8 cellular contexts compared by ENCODE assay signal in the genomic region with DNA sequence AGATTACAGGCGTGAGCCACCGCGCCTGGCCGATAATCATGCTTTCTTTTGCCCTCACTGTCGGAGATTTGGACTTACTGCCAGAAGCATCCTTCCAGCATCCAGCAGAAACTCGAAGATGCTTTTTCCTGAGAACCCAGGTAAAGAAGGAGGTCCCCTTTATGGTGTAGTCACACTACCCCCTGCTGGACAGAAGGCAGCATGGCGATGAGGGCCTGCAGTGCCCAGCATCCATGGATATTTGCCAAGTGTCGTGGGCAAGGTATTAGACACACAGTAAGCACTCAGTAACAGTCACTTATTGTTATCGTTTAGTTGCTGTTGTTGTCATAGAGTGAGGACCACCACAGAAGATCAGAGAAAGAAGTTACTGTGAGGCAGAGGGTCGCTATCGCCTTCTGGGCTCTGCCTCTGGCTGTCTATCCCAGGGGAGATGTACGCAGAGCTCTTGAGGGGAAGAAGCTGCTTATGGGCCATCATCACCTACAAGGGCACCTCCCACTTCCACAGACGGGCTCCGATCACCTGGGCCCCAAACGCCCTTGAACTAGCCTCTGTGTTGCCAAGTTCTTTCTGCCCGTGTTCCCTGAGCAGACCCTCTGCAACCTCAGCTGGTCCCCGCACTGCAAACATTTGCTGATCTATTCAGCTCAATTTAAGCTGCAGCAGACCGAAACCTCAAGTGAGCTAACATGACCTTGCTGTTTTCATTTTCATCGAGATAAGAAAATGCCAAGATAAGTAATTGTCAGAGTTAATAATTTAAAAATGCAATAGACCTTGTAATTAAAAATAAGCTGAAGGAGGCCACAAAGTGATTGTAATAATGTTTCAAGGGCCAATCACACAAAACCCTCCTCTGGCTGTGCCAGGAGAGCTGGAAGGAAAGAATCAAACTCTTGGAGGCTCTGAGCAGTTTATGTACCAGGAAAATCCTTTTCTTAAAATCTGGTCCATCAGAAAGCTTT. TPM values are rescaled to one million over a fixed set of nuclear protein-coding genes. Genes with fewer than 3 reads are reported as not detected.
DNase-seq lines count a peak whose midpoint lies in the region; ATAC-seq and TF ChIP-seq lines count a peak whose summit lies in the region.

No MANE protein-coding gene starts in this region.

- no peaks in the 10 kb centered on the region for H3K9me3 ChIP-seq in DOHH2 (ENCODE audit: control insufficient read depth, insufficient read depth, low read length)
- H3K9me3 ChIP-seq in PC-9 (ENCODE audit: insufficient read depth, low read depth) = no peaks in the 10 kb centered on the region; the same call in 1 of the 2 replicates
- no peaks in the 10 kb centered on the region for H3K9me3 ChIP-seq in body of pancreas
- H3K9me3 ChIP-seq in sigmoid colon = no peaks in the 10 kb centered on the region

- ATAC-seq in body of pancreas (peak; percentile 70), HG03280 (IDR thresholded peaks at IDR 0.05; ENCODE audit: unreplicated experiment) (no peak)

- H3K4me1 ChIP-seq in DOHH2 (ENCODE audit: control insufficient read depth, low read length) (peaks cover 28% of the 10 kb centered on the region), PC-9 (replicated peaks; ENCODE audit: insufficient read depth) (peaks cover 28% of the 10 kb centered on the region), body of pancreas (peaks cover 31% of the 10 kb centered on the region), sigmoid colon (peaks cover 0 to 9% (median 0%) of the 10 kb centered on the region in 4 donors)

- CTCF ChIA-PET in PC-9 (lab: Charles Lee) = no interaction called here

- H3K27ac ChIP-seq in DOHH2 (ENCODE audit: low read depth, low read length) (no peak overlapping the region), PC-9 (no peak overlapping the region), body of pancreas (peak overlapping the region in 3 of 4 donors; percentile 25 to 36 (median 33)), sigmoid colon (no peak overlapping the region)

- peaks cover 9% of the 10 kb centered on the region; the same call in 1 of the 2 replicates for H3F3A ChIP-seq in DOHH2 (ENCODE audit: control insufficient read depth, insufficient read depth)
- peaks cover 11% of the 10 kb centered on the region for H3F3A ChIP-seq in PC-9 (ENCODE audit: insufficient read depth, low read depth)

- intact Hi-C loops in PC-9 (cut with micrococcal nuclease; ENCODE audit: unreplicated experiment) (loop anchor here (1.0 kb wide), 1 partner anchor 833 kb away; no protein-coding TSS in a partner anchor), body of pancreas (cut with DNase I) (no loop called here), sigmoid colon (cut with DNase I) (no loop called here)

- H3K27me3 ChIP-seq in DOHH2 (ENCODE audit: control insufficient read depth, low read length) = no peaks in the 10 kb centered on the region
- no peaks in the 10 kb centered on the region for H3K27me3 ChIP-seq in PC-9 (ENCODE audit: insufficient read depth, low read depth)
- no peaks in the 10 kb centered on the region for H3K27me3 ChIP-seq in body of pancreas
- no peaks in the 10 kb centered on the region for H3K27me3 ChIP-seq in sigmoid colon

- no peak for TF ChIP-seq POLR2A in body of pancreas (IDR thresholded peaks at IDR 0.05)
- no peak for TF ChIP-seq POLR2A in sigmoid colon (IDR thresholded peaks at IDR 0.05)

- no peaks in the 10 kb centered on the region for H4K20me1 ChIP-seq in DOHH2 (ENCODE audit: control insufficient read depth, insufficient read depth, low read depth, low read length)
- H4K20me1 ChIP-seq in PC-9 (ENCODE audit: insufficient read depth) = no peaks in the 10 kb centered on the region

- H3K4me3 ChIP-seq in DOHH2 (ENCODE audit: low read length) (no peak overlapping the region), PC-9 (no peak overlapping the region), body of pancreas (no peak overlapping the region), sigmoid colon (no peak overlapping the region)

- no TSS peak for BruUV-seq in PC-9 (replicated peaks; lab: Mats Ljungman, UMichigan)

- H3K4me2 ChIP-seq in DOHH2 (ENCODE audit: low read length) (0 out of 2 replicates have a peak overlapping the region, but pooled peaks have one; percentile 7), PC-9 (no peak overlapping the region)

- peak; percentile 75 for DNase-seq in HT-29 (ENCODE audit: low spot score)
- peak; percentile 41 to 70 for DNase-seq in PC-9
- peak; percentile 72 to 84 (median 78) for DNase-seq in body of pancreas
- DNase-seq in islet precursor cell = peak; percentile 77
- DNase-seq in stimulated activated CD4-positive, alpha-beta T cell treated with anti-CD3 and anti-CD28 coated beads, Interleukin-4, amount 100 ng/mL, for 48 hours (ENCODE audit: low read depth in 2 of 2) = peak; percentile 44 to 57
- DNase-seq in sigmoid colon = no peak

- H2AFZ ChIP-seq in PC-9 = no peak overlapping the region

- no peak for TF ChIP-seq EP300 in sigmoid colon (IDR thresholded peaks at IDR 0.05)

- 27 to 30% methylated on average over 17 to 19 of the region's 19 CpGs for WGBS in body of pancreas, 2 donors
- 55 to 67% methylated on average over 19 of the region's 19 CpGs for WGBS in sigmoid colon, 2 donors

- H3K79me2 ChIP-seq in DOHH2 (ENCODE audit: control insufficient read depth, low read length) = no peaks in the 10 kb centered on the region
- no peaks in the 10 kb centered on the region for H3K79me2 ChIP-seq in PC-9 (ENCODE audit: low read depth)

- POLR2A ChIA-PET in PC-9 (lab: Charles Lee; ENCODE audit: unreplicated experiment) = no interaction called here

- TF ChIP-seq CTCF in DOHH2 (IDR thresholded peaks at IDR 0.05; ENCODE audit: low read depth, low read length, poor library complexity, severe bottlenecking) (peak; percentile 88), PC-9 (conservative IDR thresholded peaks at IDR 0.05) (peak; percentile 91), body of pancreas (IDR thresholded peaks at IDR 0.05) (peak; percentile 44 to 83 (median 73)), sigmoid colon (IDR thresholded peaks at IDR 0.05) (peak in 2 of 4 experiments; percentile 24 to 36)

- H3K9me2 ChIP-seq in DOHH2 (replicated peaks; ENCODE audit: control insufficient read depth, low read length) (no peaks in the 10 kb centered on the region), PC-9 (ENCODE audit: insufficient read depth) (no peaks in the 10 kb centered on the region)

- H3K36me3 ChIP-seq in DOHH2 (ENCODE audit: control insufficient read depth, low read length) (no peaks in the 10 kb centered on the region; the same call in 1 of the 2 replicates), PC-9 (ENCODE audit: low read depth) (no peaks in the 10 kb centered on the region), body of pancreas (replicated peaks in 1 of 2; ENCODE audit: insufficient read depth in 1 of 2, low read depth in 2 of 2) (no peaks in the 10 kb centered on the region), sigmoid colon (no peaks in the 10 kb centered on the region)

RNA-seq across cellular contexts. Expression of a gene that starts 23.9 kb away (rescaled TPM):
- total RNA-seq in HT-29 (2014; rRNA removed; shearing (Covaris generic)) = 25.0 and 32.2 TPM in 2 replicates
- 24.4 and 45.0 TPM in 2 replicates for total RNA-seq in PC-9 (2021)
- 10 to 100 TPM; 20.4 to 28.0 TPM for total RNA-seq in body of pancreas
- total RNA-seq in sigmoid colon = 10 to 100 TPM; 22.8 to 38.5 (median 30.9) TPM
- polyA plus RNA-seq in sigmoid colon = 10 to 100 TPM in 2 of 3 donors, 1 to 10 TPM in 1; 6.6 to 34.1 (median 15.7) TPM

Comparison
In these comparisons a context has a peak if more than half of its experiments do, and no peak if none do; other contexts are left out.
1. H3K27ac ChIP-seq: peak in body of pancreas (3 of 4); none in DOHH2 (single experiment), PC-9 (single experiment) and sigmoid colon (0 of 4).